In genomic region chr6:26170951-26171841, GRCh38 we compare ENCODE assay signal across 8 cellular contexts.
DNase-seq lines count a peak whose midpoint lies in the region; ATAC-seq, FAIRE-seq and TF ChIP-seq lines count a peak whose summit lies in the region.

No MANE protein-coding gene starts in this region.

- H3K27ac ChIP-seq in SJSA1, result peak overlapping the region; percentile 86

- no peaks in the 10 kb centered on the region for H3K9me3 ChIP-seq in SJSA1 (replicated peaks)

- no peaks in the 10 kb centered on the region for H3K27me3 Mint-ChIP-seq in activated naive CD4-positive, alpha-beta T cell treated with anti-CD3 and anti-CD28 coated beads, Interleukin-2, amount 50 U/mL, for 24 hours
- H3K27me3 Mint-ChIP-seq in stimulated activated memory B cell treated with anti-CD40 and anti-IgM and Interleukin-4, amounts not matched to agents 10 μg/mL and 1 μg/mL and 100 μg/mL, for 72 hours, result no peaks in the 10 kb centered on the region

- no peaks in the 10 kb centered on the region for H3K9me3 Mint-ChIP-seq in activated naive CD4-positive, alpha-beta T cell treated with anti-CD3 and anti-CD28 coated beads, Interleukin-2, amount 50 U/mL, for 24 hours
- no peaks in the 10 kb centered on the region for H3K9me3 Mint-ChIP-seq in stimulated activated memory B cell treated with anti-CD40 and anti-IgM and Interleukin-4, amounts not matched to agents 10 μg/mL and 1 μg/mL and 100 μg/mL, for 72 hours

- H3K36me3 ChIP-seq in SJSA1, result no peaks in the 10 kb centered on the region

- peaks cover 12% of the 10 kb centered on the region for H3K4me1 ChIP-seq in SJSA1 (replicated peaks)

- H3K4me3 ChIP-seq in SJSA1 (peak overlapping the region; percentile 55), foreskin fibroblast (ENCODE audit: low read depth in 1 of 2, low read length in 2 of 2) (peak overlapping the region; percentile 63 to 69)

- H3K4me3 Mint-ChIP-seq in activated naive CD4-positive, alpha-beta T cell treated with anti-CD3 and anti-CD28 coated beads, Interleukin-2, amount 50 U/mL, for 24 hours, result peak overlapping the region; percentile 99
- peak overlapping the region; percentile 88 for H3K4me3 Mint-ChIP-seq in stimulated activated memory B cell treated with anti-CD40 and anti-IgM and Interleukin-4, amounts not matched to agents 10 μg/mL and 1 μg/mL and 100 μg/mL, for 72 hours

- H3K27ac Mint-ChIP-seq in activated naive CD4-positive, alpha-beta T cell treated with anti-CD3 and anti-CD28 coated beads, Interleukin-2, amount 50 U/mL, for 24 hours, result peak overlapping the region; percentile 99
- peak overlapping the region; percentile 99 for H3K27ac Mint-ChIP-seq in stimulated activated memory B cell treated with anti-CD40 and anti-IgM and Interleukin-4, amounts not matched to agents 10 μg/mL and 1 μg/mL and 100 μg/mL, for 72 hours

- H3K4me1 Mint-ChIP-seq in activated naive CD4-positive, alpha-beta T cell treated with anti-CD3 and anti-CD28 coated beads, Interleukin-2, amount 50 U/mL, for 24 hours, result peaks cover 65% of the 10 kb centered on the region
- peaks cover 54% of the 10 kb centered on the region for H3K4me1 Mint-ChIP-seq in stimulated activated memory B cell treated with anti-CD40 and anti-IgM and Interleukin-4, amounts not matched to agents 10 μg/mL and 1 μg/mL and 100 μg/mL, for 72 hours

- no peaks in the 10 kb centered on the region for H3K27me3 ChIP-seq in SJSA1 (replicated peaks)

- TF ChIP-seq CTCF in foreskin fibroblast (IDR thresholded peaks at IDR 0.05; ENCODE audit: low read depth, low read length), result no peak

- no peak for DNase-seq in activated naive CD4-positive, alpha-beta T cell treated with anti-CD3 and anti-CD28 coated beads, Interleukin-2, amount 50 U/mL, for 16 hours
- no peak for DNase-seq in SJSA1 (ENCODE audit: low read depth in 1 of 2, low spot score in 2 of 2)
- DNase-seq in foreskin fibroblast, result no peak
- DNase-seq in RCC 7860 (ENCODE audit: low spot score), result no peak
- DNase-seq in 8988T, result no peak
- no peak for DNase-seq in NCI-H1694 (lab: John Stamatoyannopoulos, UW)

- H3K36me3 Mint-ChIP-seq in activated naive CD4-positive, alpha-beta T cell treated with anti-CD3 and anti-CD28 coated beads, Interleukin-2, amount 50 U/mL, for 24 hours, result peaks cover 3% of the 10 kb centered on the region
- H3K36me3 Mint-ChIP-seq in stimulated activated memory B cell treated with anti-CD40 and anti-IgM and Interleukin-4, amounts not matched to agents 10 μg/mL and 1 μg/mL and 100 μg/mL, for 72 hours, result peaks cover 9% of the 10 kb centered on the region

- FAIRE-seq in RCC 7860 (lab: Jason Lieb, UNC), result no peak

- ATAC-seq in stimulated activated memory B cell treated with anti-CD40 and anti-IgM and Interleukin-4, amounts not matched to agents 10 μg/mL and 1 μg/mL and 100 μg/mL, for 72 hours, result peak; percentile 6
